ENCODE assay signal across 1 cellular context in genomic region chr2:79393806-79394484, GRCh38.
A peak's percentile ranks its signal among the peaks of the same experiment; 100 is the strongest.
TF ChIP-seq lines count a peak whose summit lies in the region.

No MANE protein-coding gene starts in this region.

TF ChIP-seq in HepG2, 621 proteins besides CTCF, POLR2A, EP300 and RAD21 (continued from another document):
- TF ChIP-seq FOXO1 (CRISPR knock-in tag; IDR thresholded peaks at IDR 0.05) (no peak), LCORL (IDR thresholded peaks at IDR 0.05) (no peak), LCORL (CRISPR knock-in tag; IDR thresholded peaks at IDR 0.05) (peak; percentile 53; the same call in 1 of the 2 replicates), ATF5 (CRISPR knock-in tag; IDR thresholded peaks at IDR 0.05; ENCODE audit: low read depth) (no peak)
